18 cellular contexts compared by ENCODE assay signal in genomic region chr11:80443177-80443576, GRCh38.
"Had no signal": no experiment of that assay in that cellular context is flagged by ENCODE, and none has a peak within 500 bp of the region (broad histone marks: within the 10 kb centered on the region; RNA-seq: fewer than 3 reads in every experiment).

No MANE protein-coding gene starts in this region.

- H3K4me1 ChIP-seq: gastroesophageal sphincter, right atrium auricular region, stomach, thyroid gland had no signal

- H3K9me3 ChIP-seq: gastroesophageal sphincter, right atrium auricular region, stomach, thyroid gland had no signal

- DNase-seq: activated B cell treated with CpG ODN at 0.5 μM for 24 hours; activated CD4-positive, alpha-beta T cell treated with anti-CD3 and anti-CD28 coated beads, Interleukin-2, amount 10 ng/mL, durations not matched to agents 24 days and 14 days; activated CD8-positive, alpha-beta memory T cell treated with anti-CD3 and anti-CD28 coated beads for 24 hours; activated T-cell treated with anti-CD3 and anti-CD28 coated beads for 4 hours; amygdala; kidney glomerular epithelial cell; posterior cingulate gyrus; small intestine; stomach; T-helper 17 cell; thyroid gland had no signal

- H3K27me3 Mint-ChIP-seq: activated B cell treated with CpG ODN at 0.5 μM for 24 hours; activated CD4-positive, alpha-beta T cell treated with anti-CD3 and anti-CD28 coated beads, Interleukin-2, amount 10 ng/mL, durations not matched to agents 24 days and 14 days; activated naive CD4-positive, alpha-beta T cell treated with anti-CD3 and anti-CD28 coated beads, Interleukin-2, amount 50 U/mL, for 24 hours; T-helper 17 cell had no signal

- H3K27ac ChIP-seq: gastroesophageal sphincter, right atrium auricular region, stomach, thyroid gland had no signal

- H3K36me3 Mint-ChIP-seq: activated naive CD4-positive, alpha-beta T cell treated with anti-CD3 and anti-CD28 coated beads, Interleukin-2, amount 50 U/mL, for 24 hours; brain; mesothelial cell of epicardium had no signal

- H3K36me3 ChIP-seq: gastroesophageal sphincter, right atrium auricular region, stomach, thyroid gland had no signal

- H3K4me3 Mint-ChIP-seq: activated B cell treated with CpG ODN at 0.5 μM for 24 hours; activated CD4-positive, alpha-beta T cell treated with anti-CD3 and anti-CD28 coated beads, Interleukin-2, amount 10 ng/mL, durations not matched to agents 24 days and 14 days; activated naive CD4-positive, alpha-beta T cell treated with anti-CD3 and anti-CD28 coated beads, Interleukin-2, amount 50 U/mL, for 24 hours; brain; mesothelial cell of epicardium; T-helper 17 cell had no signal

- FAIRE-seq: endometrium, small intestine, TTC549 had no signal

- H3K27me3 ChIP-seq: gastroesophageal sphincter, right atrium auricular region, stomach, thyroid gland had no signal

- H3K27ac Mint-ChIP-seq: activated B cell treated with CpG ODN at 0.5 μM for 24 hours; activated CD4-positive, alpha-beta T cell treated with anti-CD3 and anti-CD28 coated beads, Interleukin-2, amount 10 ng/mL, durations not matched to agents 24 days and 14 days; activated naive CD4-positive, alpha-beta T cell treated with anti-CD3 and anti-CD28 coated beads, Interleukin-2, amount 50 U/mL, for 24 hours; brain; mesothelial cell of epicardium; T-helper 17 cell had no signal

- H3K4me1 Mint-ChIP-seq: activated B cell treated with CpG ODN at 0.5 μM for 24 hours; activated CD4-positive, alpha-beta T cell treated with anti-CD3 and anti-CD28 coated beads, Interleukin-2, amount 10 ng/mL, durations not matched to agents 24 days and 14 days; activated naive CD4-positive, alpha-beta T cell treated with anti-CD3 and anti-CD28 coated beads, Interleukin-2, amount 50 U/mL, for 24 hours; brain; mesothelial cell of epicardium; T-helper 17 cell had no signal

- ATAC-seq: gastroesophageal sphincter, T-helper 17 cell had no signal

- H3K4me3 ChIP-seq: gastroesophageal sphincter, right atrium auricular region, stomach, thyroid gland had no signal
